Comparison of ENCODE assay signal across 30 cellular contexts in genomic region chr5:34544403-34544802, GRCh38.
"Had no signal": no experiment of that assay in that cellular context is flagged by ENCODE, and none has a peak within 500 bp of the region (broad histone marks: within the 10 kb centered on the region; RNA-seq: fewer than 3 reads in every experiment).

No MANE protein-coding gene starts in this region.

- H3K4me3 Mint-ChIP-seq: naive thymus-derived CD4-positive, alpha-beta T cell; natural killer cell; nephron; neural progenitor cell; stimulated activated memory B cell treated with anti-CD40 and anti-IgM and Interleukin-4, amounts not matched to agents 10 μg/mL and 1 μg/mL and 100 μg/mL, for 72 hours; stimulated activated naive CD8-positive, alpha-beta T cell treated with anti-CD3 and anti-CD28 coated beads, Interleukin-15, Interleukin-2, amounts not matched to agents 100 ng/mL and 50 ng/mL, for 24 hours; type B pancreatic cell had no signal

- H3K27ac ChIP-seq: neural progenitor cell, ovary, parathyroid adenoma, psoas muscle, skin epidermis, spleen, stomach, thoracic aorta, thyroid gland, tibial nerve, upper lobe of right lung, uterus had no signal

- H3K4me1 Mint-ChIP-seq: naive thymus-derived CD4-positive, alpha-beta T cell; stimulated activated memory B cell treated with anti-CD40 and anti-IgM and Interleukin-4, amounts not matched to agents 10 μg/mL and 1 μg/mL and 100 μg/mL, for 72 hours had no signal

- H3K36me3 ChIP-seq: neural progenitor cell, ovary, spleen, stomach, thoracic aorta, thyroid gland, tibial nerve, upper lobe of right lung, uterus had no signal

- H3K4me2 ChIP-seq: neural progenitor cell, smooth muscle cell had no signal

- H3K27me3 Mint-ChIP-seq: progenitor cell of endocrine pancreas, type B pancreatic cell had no signal

- H3K27me3 ChIP-seq: neural progenitor cell, ovary, stomach, thyroid gland, tibial nerve, upper lobe of right lung, uterus had no signal

- DNase-seq: naive thymus-derived CD4-positive, alpha-beta T cell; natural killer cell; occipital lobe; ovary; posterior cingulate gyrus; psoas muscle; right cardiac atrium; spleen; stimulated activated CD4-positive, alpha-beta T cell treated with anti-CD3 and anti-CD28 coated beads, Interleukin-12 subunit alpha, Interleukin-12 subunit beta, amount 100 ng/mL, for 4 hours; stimulated activated CD4-positive, alpha-beta T cell treated with anti-CD3 and anti-CD28 coated beads, Interleukin-1b, Interleukin-23, amount 100 ng/mL, for 48 hours; stimulated activated CD4-positive, alpha-beta T cell treated with anti-CD3 and anti-CD28 coated beads, Interleukin-4, amount 100 ng/mL, for 1 hour; stimulated activated CD4-positive, alpha-beta T cell treated with anti-CD3 and anti-CD28 coated beads, Interleukin-4, amount 100 ng/mL, for 4 hours; stimulated activated CD8-positive, alpha-beta memory T cell treated with anti-CD3 and anti-CD28 coated beads, Interleukin-4, amount 100 ng/mL, for 48 hours; stimulated activated naive CD4-positive, alpha-beta T cell treated with Interleukin-2 at 50 U/mL for 16 hours; stomach; thyroid gland; upper lobe of right lung; uterus had no signal

- H3K9ac ChIP-seq: neural progenitor cell, parathyroid adenoma had no signal

- ATAC-seq: naive thymus-derived CD4-positive, alpha-beta T cell; natural killer cell; psoas muscle; right cardiac atrium; sciatic nerve; stimulated activated memory B cell treated with anti-CD40 and anti-IgM and Interleukin-4, amounts not matched to agents 10 μg/mL and 1 μg/mL and 100 μg/mL, for 72 hours; upper lobe of right lung had no signal

- H3K27ac Mint-ChIP-seq: naive thymus-derived CD4-positive, alpha-beta T cell; natural killer cell; nephron; neural progenitor cell; progenitor cell of endocrine pancreas; stimulated activated memory B cell treated with anti-CD40 and anti-IgM and Interleukin-4, amounts not matched to agents 10 μg/mL and 1 μg/mL and 100 μg/mL, for 72 hours; stimulated activated naive CD8-positive, alpha-beta T cell treated with anti-CD3 and anti-CD28 coated beads, Interleukin-15, Interleukin-2, amounts not matched to agents 100 ng/mL and 50 ng/mL, for 24 hours; type B pancreatic cell had no signal

- H3K79me2 ChIP-seq: parathyroid adenoma had no signal

- H3K9me3 ChIP-seq: thoracic aorta, thyroid gland, uterus had no signal

- H2AFZ ChIP-seq: neural progenitor cell, parathyroid adenoma had no signal

- H3K36me3 Mint-ChIP-seq: stimulated activated memory B cell treated with anti-CD40 and anti-IgM and Interleukin-4, amounts not matched to agents 10 μg/mL and 1 μg/mL and 100 μg/mL, for 72 hours had no signal

- H3K4me1 ChIP-seq: parathyroid adenoma, psoas muscle, spleen, stomach, thyroid gland, tibial nerve, upper lobe of right lung, uterus had no signal

- H3K4me3 ChIP-seq: neural progenitor cell, ovary, psoas muscle, skin epidermis, smooth muscle cell, spleen, stomach, thoracic aorta, thyroid gland, tibial nerve, upper lobe of right lung, uterus had no signal
